Comparison of ENCODE assay signal across 1 cellular context in the genomic region with DNA sequence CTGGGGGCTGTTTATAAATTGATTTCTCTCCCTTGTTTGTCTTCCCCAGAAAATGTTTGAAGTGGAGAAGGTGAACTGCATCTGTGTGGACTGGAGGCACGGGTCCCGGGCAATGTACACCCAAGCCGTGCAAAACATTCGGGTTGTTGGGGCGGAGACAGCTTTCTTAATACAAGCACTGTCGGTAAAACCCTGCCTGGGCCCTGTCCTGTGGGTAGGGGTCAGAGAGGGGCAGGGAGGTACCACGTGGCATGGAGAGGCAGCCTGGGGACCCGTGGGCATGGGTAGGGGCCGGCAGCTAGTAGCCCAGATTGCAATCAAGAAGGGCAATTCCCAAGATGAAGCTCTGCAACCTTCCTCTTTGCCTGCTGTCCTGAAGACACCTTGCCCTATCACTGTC.
TF ChIP-seq lines count a peak whose summit lies in the region.

No MANE protein-coding gene starts in this region.

TF ChIP-seq in GM23338, 12 proteins besides CTCF, POLR2A, EP300 and RAD21 (continued from another document):
- TF ChIP-seq, protein P1, sequence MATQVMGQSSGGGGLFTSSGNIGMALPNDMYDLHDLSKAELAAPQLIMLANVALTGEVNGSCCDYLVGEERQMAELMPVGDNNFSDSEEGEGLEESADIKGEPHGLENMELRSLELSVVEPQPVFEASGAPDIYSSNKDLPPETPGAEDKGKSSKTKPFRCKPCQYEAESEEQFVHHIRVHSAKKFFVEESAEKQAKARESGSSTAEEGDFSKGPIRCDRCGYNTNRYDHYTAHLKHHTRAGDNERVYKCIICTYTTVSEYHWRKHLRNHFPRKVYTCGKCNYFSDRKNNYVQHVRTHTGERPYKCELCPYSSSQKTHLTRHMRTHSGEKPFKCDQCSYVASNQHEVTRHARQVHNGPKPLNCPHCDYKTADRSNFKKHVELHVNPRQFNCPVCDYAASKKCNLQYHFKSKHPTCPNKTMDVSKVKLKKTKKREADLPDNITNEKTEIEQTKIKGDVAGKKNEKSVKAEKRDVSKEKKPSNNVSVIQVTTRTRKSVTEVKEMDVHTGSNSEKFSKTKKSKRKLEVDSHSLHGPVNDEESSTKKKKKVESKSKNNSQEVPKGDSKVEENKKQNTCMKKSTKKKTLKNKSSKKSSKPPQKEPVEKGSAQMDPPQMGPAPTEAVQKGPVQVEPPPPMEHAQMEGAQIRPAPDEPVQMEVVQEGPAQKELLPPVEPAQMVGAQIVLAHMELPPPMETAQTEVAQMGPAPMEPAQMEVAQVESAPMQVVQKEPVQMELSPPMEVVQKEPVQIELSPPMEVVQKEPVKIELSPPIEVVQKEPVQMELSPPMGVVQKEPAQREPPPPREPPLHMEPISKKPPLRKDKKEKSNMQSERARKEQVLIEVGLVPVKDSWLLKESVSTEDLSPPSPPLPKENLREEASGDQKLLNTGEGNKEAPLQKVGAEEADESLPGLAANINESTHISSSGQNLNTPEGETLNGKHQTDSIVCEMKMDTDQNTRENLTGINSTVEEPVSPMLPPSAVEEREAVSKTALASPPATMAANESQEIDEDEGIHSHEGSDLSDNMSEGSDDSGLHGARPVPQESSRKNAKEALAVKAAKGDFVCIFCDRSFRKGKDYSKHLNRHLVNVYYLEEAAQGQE (IDR thresholded peaks at IDR 0.05; ENCODE audit: unreplicated experiment): no peak
- no peak for TF ChIP-seq EZH2phosphoT487 (IDR thresholded peaks at IDR 0.05; ENCODE audit: unreplicated experiment)
- TF ChIP-seq, protein P2, sequence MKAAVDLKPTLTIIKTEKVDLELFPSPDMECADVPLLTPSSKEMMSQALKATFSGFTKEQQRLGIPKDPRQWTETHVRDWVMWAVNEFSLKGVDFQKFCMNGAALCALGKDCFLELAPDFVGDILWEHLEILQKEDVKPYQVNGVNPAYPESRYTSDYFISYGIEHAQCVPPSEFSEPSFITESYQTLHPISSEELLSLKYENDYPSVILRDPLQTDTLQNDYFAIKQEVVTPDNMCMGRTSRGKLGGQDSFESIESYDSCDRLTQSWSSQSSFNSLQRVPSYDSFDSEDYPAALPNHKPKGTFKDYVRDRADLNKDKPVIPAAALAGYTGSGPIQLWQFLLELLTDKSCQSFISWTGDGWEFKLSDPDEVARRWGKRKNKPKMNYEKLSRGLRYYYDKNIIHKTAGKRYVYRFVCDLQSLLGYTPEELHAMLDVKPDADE (IDR thresholded peaks at IDR 0.05): no peak
- TF ChIP-seq, protein P3, sequence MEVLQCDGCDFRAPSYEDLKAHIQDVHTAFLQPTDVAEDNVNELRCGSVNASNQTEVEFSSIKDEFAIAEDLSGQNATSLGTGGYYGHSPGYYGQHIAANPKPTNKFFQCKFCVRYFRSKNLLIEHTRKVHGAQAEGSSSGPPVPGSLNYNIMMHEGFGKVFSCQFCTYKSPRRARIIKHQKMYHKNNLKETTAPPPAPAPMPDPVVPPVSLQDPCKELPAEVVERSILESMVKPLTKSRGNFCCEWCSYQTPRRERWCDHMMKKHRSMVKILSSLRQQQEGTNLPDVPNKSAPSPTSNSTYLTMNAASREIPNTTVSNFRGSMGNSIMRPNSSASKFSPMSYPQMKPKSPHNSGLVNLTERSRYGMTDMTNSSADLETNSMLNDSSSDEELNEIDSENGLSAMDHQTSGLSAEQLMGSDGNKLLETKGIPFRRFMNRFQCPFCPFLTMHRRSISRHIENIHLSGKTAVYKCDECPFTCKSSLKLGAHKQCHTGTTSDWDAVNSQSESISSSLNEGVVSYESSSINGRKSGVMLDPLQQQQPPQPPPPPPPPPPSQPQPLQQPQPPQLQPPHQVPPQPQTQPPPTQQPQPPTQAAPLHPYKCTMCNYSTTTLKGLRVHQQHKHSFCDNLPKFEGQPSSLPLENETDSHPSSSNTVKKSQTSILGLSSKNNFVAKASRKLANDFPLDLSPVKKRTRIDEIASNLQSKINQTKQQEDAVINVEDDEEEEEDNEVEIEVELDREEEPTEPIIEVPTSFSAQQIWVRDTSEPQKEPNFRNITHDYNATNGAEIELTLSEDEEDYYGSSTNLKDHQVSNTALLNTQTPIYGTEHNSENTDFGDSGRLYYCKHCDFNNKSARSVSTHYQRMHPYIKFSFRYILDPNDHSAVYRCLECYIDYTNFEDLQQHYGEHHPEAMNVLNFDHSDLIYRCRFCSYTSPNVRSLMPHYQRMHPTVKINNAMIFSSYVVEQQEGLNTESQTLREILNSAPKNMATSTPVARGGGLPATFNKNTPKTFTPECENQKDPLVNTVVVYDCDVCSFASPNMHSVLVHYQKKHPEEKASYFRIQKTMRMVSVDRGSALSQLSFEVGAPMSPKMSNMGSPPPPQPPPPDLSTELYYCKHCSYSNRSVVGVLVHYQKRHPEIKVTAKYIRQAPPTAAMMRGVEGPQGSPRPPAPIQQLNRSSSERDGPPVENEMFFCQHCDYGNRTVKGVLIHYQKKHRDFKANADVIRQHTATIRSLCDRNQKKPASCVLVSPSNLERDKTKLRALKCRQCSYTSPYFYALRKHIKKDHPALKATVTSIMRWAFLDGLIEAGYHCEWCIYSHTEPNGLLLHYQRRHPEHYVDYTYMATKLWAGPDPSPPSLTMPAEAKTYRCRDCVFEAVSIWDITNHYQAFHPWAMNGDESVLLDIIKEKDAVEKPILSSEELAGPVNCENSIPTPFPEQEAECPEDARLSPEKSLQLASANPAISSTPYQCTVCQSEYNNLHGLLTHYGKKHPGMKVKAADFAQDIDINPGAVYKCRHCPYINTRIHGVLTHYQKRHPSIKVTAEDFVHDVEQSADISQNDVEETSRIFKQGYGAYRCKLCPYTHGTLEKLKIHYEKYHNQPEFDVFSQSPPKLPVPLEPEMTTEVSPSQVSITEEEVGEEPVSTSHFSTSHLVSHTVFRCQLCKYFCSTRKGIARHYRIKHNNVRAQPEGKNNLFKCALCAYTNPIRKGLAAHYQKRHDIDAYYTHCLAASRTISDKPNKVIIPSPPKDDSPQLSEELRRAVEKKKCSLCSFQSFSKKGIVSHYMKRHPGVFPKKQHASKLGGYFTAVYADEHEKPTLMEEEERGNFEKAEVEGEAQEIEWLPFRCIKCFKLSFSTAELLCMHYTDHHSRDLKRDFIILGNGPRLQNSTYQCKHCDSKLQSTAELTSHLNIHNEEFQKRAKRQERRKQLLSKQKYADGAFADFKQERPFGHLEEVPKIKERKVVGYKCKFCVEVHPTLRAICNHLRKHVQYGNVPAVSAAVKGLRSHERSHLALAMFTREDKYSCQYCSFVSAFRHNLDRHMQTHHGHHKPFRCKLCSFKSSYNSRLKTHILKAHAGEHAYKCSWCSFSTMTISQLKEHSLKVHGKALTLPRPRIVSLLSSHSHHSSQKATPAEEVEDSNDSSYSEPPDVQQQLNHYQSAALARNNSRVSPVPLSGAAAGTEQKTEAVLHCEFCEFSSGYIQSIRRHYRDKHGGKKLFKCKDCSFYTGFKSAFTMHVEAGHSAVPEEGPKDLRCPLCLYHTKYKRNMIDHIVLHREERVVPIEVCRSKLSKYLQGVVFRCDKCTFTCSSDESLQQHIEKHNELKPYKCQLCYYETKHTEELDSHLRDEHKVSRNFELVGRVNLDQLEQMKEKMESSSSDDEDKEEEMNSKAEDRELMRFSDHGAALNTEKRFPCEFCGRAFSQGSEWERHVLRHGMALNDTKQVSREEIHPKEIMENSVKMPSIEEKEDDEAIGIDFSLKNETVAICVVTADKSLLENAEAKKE (CRISPR knock-in tag; IDR thresholded peaks at IDR 0.05): no peak
- TF ChIP-seq STAT1 (IDR thresholded peaks at IDR 0.05; ENCODE audit: unreplicated experiment): no peak
- TF ChIP-seq CREB1 (CRISPR knock-in tag; IDR thresholded peaks at IDR 0.05; ENCODE audit: low read depth): no peak
- no peak for TF ChIP-seq JUNB (IDR thresholded peaks at IDR 0.05; ENCODE audit: unreplicated experiment)
- TF ChIP-seq EZH2 (IDR thresholded peaks at IDR 0.05; ENCODE audit: low read depth, unreplicated experiment): no peak
- no peak for TF ChIP-seq ZNF331 (CRISPR knock-in tag; IDR thresholded peaks at IDR 0.05; ENCODE audit: low read depth)
- TF ChIP-seq POLR2AphosphoS5 (IDR thresholded peaks at IDR 0.05; ENCODE audit: low read depth): no peak
- TF ChIP-seq NANOG (IDR thresholded peaks at IDR 0.05; ENCODE audit: borderline replicate concordance): no peak
